Comparison of ENCODE assay signal across 23 cellular contexts in the genomic region with DNA sequence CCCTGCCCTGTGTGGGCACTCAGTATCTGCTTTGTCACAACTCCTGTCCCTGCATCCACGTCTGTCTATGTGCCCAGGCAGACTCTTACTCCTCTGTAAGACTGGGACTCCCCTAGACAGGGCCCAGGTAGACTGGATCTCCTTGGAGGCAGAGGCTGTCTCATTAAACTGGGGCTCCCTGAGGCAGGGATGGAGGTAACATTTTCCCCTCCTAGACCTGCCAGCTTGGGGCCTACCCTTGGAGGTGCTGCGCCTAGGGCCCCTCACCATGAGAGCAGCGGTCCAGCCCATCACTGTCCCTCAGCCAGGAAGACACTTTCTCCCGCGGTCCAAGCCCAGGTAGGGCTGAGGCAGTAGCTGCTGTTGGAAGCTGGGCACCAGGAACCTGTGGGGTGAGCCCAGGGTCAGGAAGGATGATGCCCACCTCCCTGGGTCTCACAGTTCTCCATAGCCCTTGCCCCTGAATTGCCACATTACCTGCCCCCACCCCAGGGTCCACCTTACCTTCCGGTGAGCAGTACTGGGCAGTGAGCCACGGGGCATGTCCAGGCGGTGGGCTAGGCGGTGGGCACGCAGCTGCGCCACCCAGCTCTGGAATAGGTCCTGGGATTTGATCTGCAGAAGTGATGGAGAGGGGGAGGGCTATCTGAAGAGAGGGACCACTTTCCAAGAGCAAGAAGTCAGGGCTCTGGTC. TPM values are rescaled to one million over a fixed set of nuclear protein-coding genes. Genes with fewer than 3 reads are reported as not detected.
"Had no signal": no experiment of that assay in that cellular context is flagged by ENCODE, and none has a peak within 500 bp of the region (broad histone marks: within the 10 kb centered on the region; RNA-seq: fewer than 3 reads in every experiment).

No MANE protein-coding gene starts in this region.

- H3K9me3 Mint-ChIP-seq: activated naive CD4-positive, alpha-beta T cell treated with anti-CD3 and anti-CD28 coated beads, Interleukin-2, amount 10 ng/mL, durations not matched to agents 7 days and 5 days; activated T-cell treated with anti-CD3 and anti-CD28 coated beads, Interleukin-2, amount 50 U/mL, for 24 hours; IgD-negative memory B cell; T-helper 2 cell treated with Interferon-gamma antibody and Interleukin-4, amounts not matched to agents 5 μg/mL and 100 μg/mL, for 36 hours had no signal

- H3K27ac Mint-ChIP-seq: activated CD8-positive, alpha-beta memory T cell treated with anti-CD3 and anti-CD28 coated beads, Interleukin-2, amount 10 ng/mL, durations not matched to agents 7 days and 5 days; activated naive CD4-positive, alpha-beta T cell treated with anti-CD3 and anti-CD28 coated beads, Interleukin-2, amount 10 ng/mL, durations not matched to agents 7 days and 5 days; T-helper 2 cell treated with Interferon-gamma antibody and Interleukin-4, amounts not matched to agents 5 μg/mL and 100 μg/mL, for 36 hours had no signal

- H3K4me3 ChIP-seq: cardiac muscle cell, Peyer's patch, SJSA1 had no signal

- H3K9me3 ChIP-seq: Peyer's patch, SJSA1 had no signal

- DNase-seq: activated CD4-positive, alpha-beta T cell treated with anti-CD3 and anti-CD28 coated beads for 4 hours; activated CD8-positive, alpha-beta memory T cell treated with anti-CD3 and anti-CD28 coated beads, Interleukin-2, amount 10 ng/mL, durations not matched to agents 7 days and 5 days; activated gamma-delta T cell; activated naive CD4-positive, alpha-beta T cell treated with anti-CD3 and anti-CD28 coated beads, Interleukin-2, amount 10 ng/mL, durations not matched to agents 7 days and 5 days; activated T-cell treated with anti-CD3 and anti-CD28 coated beads, Interleukin-2, amount 50 U/mL, for 24 hours; amniotic stem cell; brain microvascular endothelial cell; KG1; NCI-H1048; NCI-H1436 treated with DMSO at 0.1 percent for 48 hours; NCI-H187; NCI-H2081; NCI-H510A treated with DMSO at 0.1 percent for 48 hours; Peyer's patch; SHP77; SW 1271 had no signal

- H3K27me3 Mint-ChIP-seq: activated CD8-positive, alpha-beta memory T cell treated with anti-CD3 and anti-CD28 coated beads, Interleukin-2, amount 10 ng/mL, durations not matched to agents 7 days and 5 days; activated naive CD4-positive, alpha-beta T cell treated with anti-CD3 and anti-CD28 coated beads, Interleukin-2, amount 10 ng/mL, durations not matched to agents 7 days and 5 days; activated T-cell treated with anti-CD3 and anti-CD28 coated beads, Interleukin-2, amount 50 U/mL, for 24 hours; IgD-negative memory B cell had no signal

- H3K4me3 Mint-ChIP-seq: activated CD8-positive, alpha-beta memory T cell treated with anti-CD3 and anti-CD28 coated beads, Interleukin-2, amount 10 ng/mL, durations not matched to agents 7 days and 5 days; activated naive CD4-positive, alpha-beta T cell treated with anti-CD3 and anti-CD28 coated beads, Interleukin-2, amount 10 ng/mL, durations not matched to agents 7 days and 5 days; activated T-cell treated with anti-CD3 and anti-CD28 coated beads, Interleukin-2, amount 50 U/mL, for 24 hours had no signal

- ATAC-seq: activated CD4-positive, CD25-positive, alpha-beta regulatory T cell treated with anti-CD3 and anti-CD28 coated beads, Interleukin-2, amount 50 U/mL, for 24 hours; activated CD8-positive, alpha-beta memory T cell treated with anti-CD3 and anti-CD28 coated beads, Interleukin-2, amount 10 ng/mL, durations not matched to agents 7 days and 5 days; SK-N-SH treated with all-trans-retinoic acid at 6 μM for 48 hours had no signal

- H3K27me3 ChIP-seq: brain microvascular endothelial cell, cardiac muscle cell, Peyer's patch, SJSA1 had no signal

- H3K27ac ChIP-seq: brain microvascular endothelial cell, cardiac muscle cell, Peyer's patch, SJSA1 had no signal

RNA-seq across cellular contexts. Expression of a gene that starts 13.3 kb away (rescaled TPM):
- total RNA-seq: cardiac muscle cell, SJSA1 had no signal

RNA-seq across cellular contexts. Expression of a gene that starts 32.8 kb away (rescaled TPM):
- total RNA-seq: LHCN-M2, SJSA1 had no signal
- polyA plus RNA-seq: IgD-negative memory B cell had no signal
